1 cellular context compared by ENCODE assay signal in genomic region chr1:56424744-56425493, GRCh38.
TF ChIP-seq lines count a peak whose summit lies in the region.

No MANE protein-coding gene starts in this region.

TF ChIP-seq in GM12878, 131 proteins besides CTCF, POLR2A, EP300 and RAD21 (continued from another document):
- no peak for TF ChIP-seq ZBTB33 (IDR thresholded peaks at IDR 0.05)
- TF ChIP-seq, protein P1, sequence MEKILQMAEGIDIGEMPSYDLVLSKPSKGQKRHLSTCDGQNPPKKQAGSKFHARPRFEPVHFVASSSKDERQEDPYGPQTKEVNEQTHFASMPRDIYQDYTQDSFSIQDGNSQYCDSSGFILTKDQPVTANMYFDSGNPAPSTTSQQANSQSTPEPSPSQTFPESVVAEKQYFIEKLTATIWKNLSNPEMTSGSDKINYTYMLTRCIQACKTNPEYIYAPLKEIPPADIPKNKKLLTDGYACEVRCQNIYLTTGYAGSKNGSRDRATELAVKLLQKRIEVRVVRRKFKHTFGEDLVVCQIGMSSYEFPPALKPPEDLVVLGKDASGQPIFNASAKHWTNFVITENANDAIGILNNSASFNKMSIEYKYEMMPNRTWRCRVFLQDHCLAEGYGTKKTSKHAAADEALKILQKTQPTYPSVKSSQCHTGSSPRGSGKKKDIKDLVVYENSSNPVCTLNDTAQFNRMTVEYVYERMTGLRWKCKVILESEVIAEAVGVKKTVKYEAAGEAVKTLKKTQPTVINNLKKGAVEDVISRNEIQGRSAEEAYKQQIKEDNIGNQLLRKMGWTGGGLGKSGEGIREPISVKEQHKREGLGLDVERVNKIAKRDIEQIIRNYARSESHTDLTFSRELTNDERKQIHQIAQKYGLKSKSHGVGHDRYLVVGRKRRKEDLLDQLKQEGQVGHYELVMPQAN (conservative IDR thresholded peaks at IDR 0.05) = no peak
- TF ChIP-seq ESRRA (IDR thresholded peaks at IDR 0.05; ENCODE audit: low read length) = no peak
- no peak for TF ChIP-seq KLF5 (IDR thresholded peaks at IDR 0.05; ENCODE audit: partially characterized antibody)
- TF ChIP-seq MTA3 (IDR thresholded peaks at IDR 0.05; ENCODE audit: borderline replicate concordance, low read length) = no peak
